In the genomic region with DNA sequence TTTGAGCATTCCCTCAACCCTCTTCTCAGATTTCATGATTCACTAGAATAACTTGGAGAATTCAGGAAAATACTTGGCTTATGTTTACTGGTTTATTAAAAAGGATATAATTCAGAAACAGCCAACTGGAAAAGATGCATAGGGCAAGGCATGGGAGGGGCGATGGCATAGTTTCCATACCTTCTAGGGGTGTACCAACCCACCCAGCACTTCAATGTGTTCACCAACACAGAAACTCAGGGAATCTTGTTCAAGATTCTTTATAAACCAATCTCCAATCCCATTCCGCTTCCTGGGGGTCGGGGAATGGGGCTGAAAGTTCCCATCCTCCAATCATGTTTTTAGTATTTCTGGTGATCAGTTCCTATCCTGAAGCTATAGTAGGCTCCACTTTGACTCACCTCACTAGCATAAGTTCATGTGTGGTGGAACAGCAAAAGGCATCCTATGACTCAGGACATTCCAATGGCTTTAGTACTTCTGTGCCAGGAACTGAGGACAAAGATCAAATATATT, we compare ENCODE assay signal across 12 cellular contexts.
DNase-seq lines count a peak whose midpoint lies in the region; ATAC-seq, FAIRE-seq and TF ChIP-seq lines count a peak whose summit lies in the region.
"Had no signal": no experiment of that assay in that cellular context is flagged by ENCODE, and none has a peak within 500 bp of the region (broad histone marks: within the 10 kb centered on the region; RNA-seq: fewer than 3 reads in every experiment).

No MANE protein-coding gene starts in this region.

- H3K27me3 ChIP-seq in AG04450 (ENCODE audit: control insufficient read depth, insufficient read depth, low read length) (no peaks in the 10 kb centered on the region), brain microvascular endothelial cell (replicated peaks) (no peaks in the 10 kb centered on the region), kidney epithelial cell (ENCODE audit: control insufficient read depth, insufficient read depth, low read length) (no peaks in the 10 kb centered on the region)
- H3K27me3 ChIP-seq: neural progenitor cell had no signal

- DNase-seq in AG04450 (ENCODE audit: low read depth, low spot score), result peak; percentile 72
- DNase-seq in HTR-8/SVneo (ENCODE audit: insufficient read length, low spot score), result peak; percentile 68
- peak; percentile 94 for DNase-seq in brain microvascular endothelial cell
- DNase-seq in kidney epithelial cell (ENCODE audit: low read depth), result peak; percentile 98
- no peak for DNase-seq in NCI-H1694 (lab: John Stamatoyannopoulos, UW)
- no peak for DNase-seq in GF-D8 (lab: John Stamatoyannopoulos, UW)
- DNase-seq: C1 segment of cervical spinal cord, NCI-H446 had no signal

- no peaks in the 10 kb centered on the region for H3K9me3 ChIP-seq in AG04450 (ENCODE audit: control insufficient read depth, insufficient read depth, low read length)

- POLR2A ChIA-PET in AG04450 (lab: Yijun Ruan, JAX), result no interaction called here

- peak; percentile 83 for FAIRE-seq in HTR-8/SVneo (lab: Jason Lieb, UNC)
- FAIRE-seq: GM12891 had no signal

- TF ChIP-seq CTCF in AG04450 (IDR thresholded peaks at IDR 0.05; ENCODE audit: low read depth, low read length) (no peak), brain microvascular endothelial cell (IDR thresholded peaks at IDR 0.05; ENCODE audit: low read depth, low read length, missing control alignments) (no peak), kidney epithelial cell (IDR thresholded peaks at IDR 0.05; ENCODE audit: insufficient read depth, low read length, poor library complexity, severe bottlenecking) (no peak)

- H3K27ac ChIP-seq in AG04450 (ENCODE audit: low read depth, low read length) (peak overlapping the region; percentile 67), brain microvascular endothelial cell (peak overlapping the region; percentile 90)
- H3K27ac ChIP-seq: neural progenitor cell had no signal

- ATAC-seq in HG03565 (IDR thresholded peaks at IDR 0.05; ENCODE audit: unreplicated experiment) (no peak), GM19455 (IDR thresholded peaks at IDR 0.05; ENCODE audit: unreplicated experiment) (no peak)

- no peak overlapping the region for H3K4me3 ChIP-seq in AG04450 (ENCODE audit: low read depth, low read length)
- H3K4me3 ChIP-seq in brain microvascular endothelial cell (ENCODE audit: low read depth, low read length), result no peak overlapping the region
- H3K4me3 ChIP-seq in kidney epithelial cell (ENCODE audit: low read depth, low read length), result no peak overlapping the region
- H3K4me3 ChIP-seq: neural progenitor cell had no signal

- H3K36me3 ChIP-seq in brain microvascular endothelial cell (replicated peaks) (no peaks in the 10 kb centered on the region), kidney epithelial cell (ENCODE audit: control insufficient read depth, insufficient read depth, low read length) (no peaks in the 10 kb centered on the region)
- H3K36me3 ChIP-seq: neural progenitor cell had no signal

- CTCF ChIA-PET in AG04450 (lab: Charles Lee), result no interaction called here

- in situ Hi-C loops in brain microvascular endothelial cell (cut with HindIII; ENCODE audit: low pct_ligation_motif_present, low sequenced_read_pairs), result no loop called here

Comparison
In these comparisons a context has a peak if more than half of its experiments do, and no peak if none do; other contexts are left out.
1. DNase-seq: peak in AG04450 (single experiment), HTR-8/SVneo (single experiment), brain microvascular endothelial cell (single experiment) and kidney epithelial cell (single experiment); none in NCI-H1694 (single experiment) and GF-D8 (single experiment).